ENCODE assay signal across 11 cellular contexts in genomic region chr18:3966985-3967856, GRCh38.
A peak's percentile ranks its signal among the peaks of the same experiment; 100 is the strongest.
DNase-seq lines count a peak whose midpoint lies in the region; ATAC-seq, FAIRE-seq and TF ChIP-seq lines count a peak whose summit lies in the region.
"Had no signal": no experiment of that assay in that cellular context is flagged by ENCODE, and none has a peak within 500 bp of the region (broad histone marks: within the 10 kb centered on the region; RNA-seq: fewer than 3 reads in every experiment).

No MANE protein-coding gene starts in this region.

- H3K36me3 ChIP-seq in bronchial epithelial cell (ENCODE audit: control insufficient read depth, insufficient read depth, low read length) (no peaks in the 10 kb centered on the region), left lung (no peaks in the 10 kb centered on the region)

- H3K27me3 ChIP-seq in bronchial epithelial cell (ENCODE audit: control insufficient read depth, insufficient read depth, low read length): no peaks in the 10 kb centered on the region
- no peaks in the 10 kb centered on the region for H3K27me3 ChIP-seq in left lung

- H3K9me3 ChIP-seq in left lung: no peaks in the 10 kb centered on the region

- intact Hi-C loops in left lung (cut with DNase I): no loop called here

- DNase-seq in AG20443 (ENCODE audit: low spot score): peak; percentile 25
- DNase-seq in LoVo (ENCODE audit: low spot score): peak; percentile 6
- DNase-seq in bronchial epithelial cell (ENCODE audit: low read depth): peak; percentile 66
- no peak for DNase-seq in left lung
- no peak for DNase-seq in Ammon's horn (ENCODE audit: low spot score)
- no peak for DNase-seq in NCI-H1105 (lab: John Stamatoyannopoulos, UW)
- DNase-seq: CD4-positive, CD25-positive, alpha-beta regulatory T cell; NCI-H2227 treated with DMSO at 0.1 percent for 48 hours had no signal

- no peak for TF ChIP-seq CTCF in bronchial epithelial cell (IDR thresholded peaks at IDR 0.05; ENCODE audit: insufficient read depth, low read length, severe bottlenecking)
- TF ChIP-seq CTCF in left lung (IDR thresholded peaks at IDR 0.05): no peak

- no peak overlapping the region for H3K27ac ChIP-seq in left lung
- H3K27ac ChIP-seq: parathyroid adenoma had no signal

- ATAC-seq in left lung: peak; percentile 25
- no peak for ATAC-seq in HG02870 (IDR thresholded peaks at IDR 0.05; ENCODE audit: unreplicated experiment)
- no peak for ATAC-seq in GM21528 (IDR thresholded peaks at IDR 0.05; ENCODE audit: low FRiP score, unreplicated experiment)

- H3K4me1 ChIP-seq in left lung: no peaks in the 10 kb centered on the region
- H3K4me1 ChIP-seq: parathyroid adenoma had no signal

- FAIRE-seq in bronchial epithelial cell (lab: Jason Lieb, UNC): no peak

- H3K4me3 ChIP-seq in bronchial epithelial cell (ENCODE audit: low read depth, low read length) (no peak overlapping the region), left lung (no peak overlapping the region)

Comparison
In these comparisons a context has a peak if more than half of its experiments do, and no peak if none do; other contexts are left out.
1. DNase-seq: peak in AG20443 (single experiment), LoVo (single experiment) and bronchial epithelial cell (single experiment); none in left lung (0 of 2), Ammon's horn (single experiment) and NCI-H1105 (single experiment).